Comparison of ENCODE assay signal across 21 cellular contexts in the genomic region with DNA sequence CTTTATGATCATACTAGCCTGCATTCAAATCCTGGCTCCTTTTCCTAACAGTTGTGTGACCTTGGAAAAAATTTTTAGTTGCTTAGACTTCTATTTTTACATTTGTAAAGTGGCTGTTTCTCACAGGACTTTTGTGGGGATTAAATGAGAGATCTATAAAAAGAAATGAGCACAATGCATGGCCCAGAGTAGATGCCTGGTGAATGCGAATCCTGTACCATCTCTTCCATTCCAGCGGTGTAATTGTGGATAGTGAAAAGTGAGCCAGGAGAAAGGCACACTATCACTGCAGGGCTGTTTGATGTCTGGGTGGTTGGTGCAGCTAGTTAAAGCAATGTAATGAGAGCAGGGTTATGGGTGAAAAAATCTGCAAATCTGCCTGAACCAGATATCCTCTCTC.
"Had no signal": no experiment of that assay in that cellular context is flagged by ENCODE, and none has a peak within 500 bp of the region (broad histone marks: within the 10 kb centered on the region; RNA-seq: fewer than 3 reads in every experiment).

No MANE protein-coding gene starts in this region.

- FAIRE-seq: frontal cortex, pancreas had no signal

- H3K36me3 ChIP-seq: heart right ventricle, pancreas, right atrium auricular region, sigmoid colon, stomach, thoracic aorta, transverse colon had no signal

- H3K27ac ChIP-seq: dorsolateral prefrontal cortex, heart right ventricle, pancreas, sigmoid colon, skin epidermis, stomach, thoracic aorta, transverse colon had no signal

- DNase-seq: cortex of kidney; dorsolateral prefrontal cortex; effector CD8-positive, alpha-beta T cell; heart right ventricle; islet precursor cell; mammary epithelial cell; mucosa of descending colon; naive thymus-derived CD8-positive, alpha-beta T cell; nucleus accumbens; pancreas; sigmoid colon; stimulated activated CD4-positive, alpha-beta T cell treated with anti-CD3 and anti-CD28 coated beads, Interleukin-12 subunit alpha, Interleukin-12 subunit beta, amount 100 ng/mL, for 4 hours; stimulated activated naive CD4-positive, alpha-beta T cell; stomach; substantia nigra; transverse colon had no signal

- H3K27me3 ChIP-seq: dorsolateral prefrontal cortex, heart right ventricle, pancreas, right atrium auricular region, sigmoid colon, stomach, transverse colon had no signal

- H3K9me3 ChIP-seq: mucosa of descending colon, pancreas, right atrium auricular region, sigmoid colon, stomach, thoracic aorta, transverse colon had no signal

- ATAC-seq: heart right ventricle; left lobe of liver; mucosa of descending colon; naive thymus-derived CD8-positive, alpha-beta T cell had no signal

- H3K4me3 ChIP-seq: dorsolateral prefrontal cortex, heart right ventricle, mucosa of descending colon, pancreas, right atrium auricular region, sigmoid colon, skin epidermis, stomach, thoracic aorta, transverse colon had no signal

- H3K4me1 ChIP-seq: pancreas, right atrium auricular region, sigmoid colon, stomach, transverse colon had no signal
